ENCODE assay signal across 11 cellular contexts in genomic region chr10:80163741-80164341, GRCh38. TPM values are rescaled to one million over a fixed set of nuclear protein-coding genes. Genes with fewer than 3 reads are reported as not detected.
DNase-seq lines count a peak whose midpoint lies in the region; ATAC-seq, FAIRE-seq and TF ChIP-seq lines count a peak whose summit lies in the region.
"Had no signal": no experiment of that assay in that cellular context is flagged by ENCODE, and none has a peak within 500 bp of the region (broad histone marks: within the 10 kb centered on the region; RNA-seq: fewer than 3 reads in every experiment).

No MANE protein-coding gene starts in this region.

- intact Hi-C loops in colonic mucosa (cut with DNase I) = loop anchor here (5.0 kb wide), 1 partner anchor 38 kb away; no protein-coding TSS in a partner anchor

- H3K36me3 ChIP-seq in colonic mucosa = peaks cover 15% of the 10 kb centered on the region

- POLR2A ChIA-PET in A549 (lab: Yijun Ruan, JAX) = interaction anchor here (1.2 kb wide), 1 partner anchor 44 kb away, joined by 3 read pairs; no protein-coding TSS in a partner anchor

- H3K4me2 ChIP-seq in A549 = peak overlapping the region; percentile 49

- peak in 1 of 2 experiments; percentile 30 for DNase-seq in A549 (ENCODE audit: low read depth in 1 of 2, low spot score in 1 of 2)
- peak; percentile 74 for DNase-seq in HS-5 (ENCODE audit: low read depth)
- DNase-seq in colonic mucosa = peak; percentile 70
- peak; percentile 47 for DNase-seq in myocyte (ENCODE audit: low read depth)
- DNase-seq in GM20000 (ENCODE audit: low spot score) = no peak
- no peak for DNase-seq in T-helper 1 cell
- no peak for DNase-seq in epidermal melanocyte (ENCODE audit: insufficient read length, low spot score)
- no peak for DNase-seq in CD1c-positive myeloid dendritic cell (ENCODE audit: extremely low spot score)
- DNase-seq: hypothalamus, NCI-H1105 had no signal

- TF ChIP-seq CTCF in A549 (IDR thresholded peaks at IDR 0.05) (no peak), colonic mucosa (IDR thresholded peaks at IDR 0.05) (no peak), GM20000 (IDR thresholded peaks at IDR 0.05; ENCODE audit: extremely low read depth, missing control alignments) (no peak)

- peak overlapping the region in 1 of 2 donors; percentile 9 for H3K9ac ChIP-seq in colonic mucosa (ENCODE audit: low read depth in 2 of 2, low read length in 2 of 2)

- TF ChIP-seq RAD21 in A549 (conservative IDR thresholded peaks at IDR 0.05 in 1 of 2, IDR thresholded peaks at IDR 0.05 in 1 of 2) = no peak

- CTCF ChIA-PET in A549 (lab: Yijun Ruan, JAX) = interaction anchor here (1.3 to 1.6 kb wide), 2 partner anchors 21 to 59 kb away, joined by 3 to 4 read pairs; no protein-coding TSS in a partner anchor

- no peaks in the 10 kb centered on the region for H3K9me3 ChIP-seq in A549
- H3K9me3 ChIP-seq in colonic mucosa = no peaks in the 10 kb centered on the region

- H3K27ac ChIP-seq in A549 = peak overlapping the region in 1 of 2 experiments; percentile 66; a peak in 3 of 6 replicates
- H3K27ac ChIP-seq in colonic mucosa = peak overlapping the region; percentile 9

- H3K27me3 ChIP-seq in colonic mucosa = no peaks in the 10 kb centered on the region

- TF ChIP-seq POLR2A in A549 (IDR thresholded peaks at IDR 0.05; ENCODE audit: low read length) = no peak

- WGBS in A549 (ENCODE audit: missing lambda C conversion rate) = 40% methylated on average over 7 of the region's 8 CpGs

- no peak for TF ChIP-seq EP300 in A549 (IDR thresholded peaks at IDR 0.05)

- no peak for FAIRE-seq in A549 (lab: Jason Lieb, UNC)

- no peak overlapping the region for H3K4me3 ChIP-seq in A549
- no peak overlapping the region for H3K4me3 ChIP-seq in colonic mucosa

- ATAC-seq in A549 = peak in 1 of 2 experiments; percentile 16; a peak in 2 of 6 replicates

- H3K4me1 ChIP-seq in A549 = peaks cover 34% of the 10 kb centered on the region
- H3K4me1 ChIP-seq in colonic mucosa = peaks cover 13% of the 10 kb centered on the region

TF ChIP-seq in A549, 52 proteins besides CTCF, POLR2A, EP300 and RAD21:
- TF ChIP-seq MAX (IDR thresholded peaks at IDR 0.05) (no peak), GATA3 (IDR thresholded peaks at IDR 0.05; ENCODE audit: borderline replicate concordance) (peak; percentile 32; the same call in 1 of the 2 replicates), ZSCAN20 (CRISPR knock-in tag; IDR thresholded peaks at IDR 0.05) (no peak), FOSL2 (IDR thresholded peaks at IDR 0.05) (no peak), FOSL2 (CRISPR knock-in tag; IDR thresholded peaks at IDR 0.05) (no peak)

RNA-seq across cellular contexts. Expression of gene PLAC9, which starts 31.3 kb away (rescaled TPM):
- polyA plus RNA-seq in A549 (2011; rRNA removed) = not detected in 2 replicates
- polyA plus RNA-seq in A549 (2012; cell fraction: cytosol; rRNA removed) = 0.05 and 0.07 TPM in 2 replicates
- 0.07 TPM in 1 of 2 replicates, not detected in the other for polyA plus RNA-seq in A549 (2012; cell fraction: nucleus; rRNA removed)
- not detected in 3 replicates for polyA plus RNA-seq in A549 (2017; fragmentation: RNase III; extraction: RNeasy Plus Mini Kit Qiagen cat#74134 plus additional on column Dnase treatment)
- not detected in 2 replicates for polyA minus RNA-seq in A549 (2011; rRNA and poly(A)+ RNA removed)
- total RNA-seq in colonic mucosa = 1 to 10 TPM; 3.9 to 6.0 TPM
- 0.43 TPM in 1 of 2 replicates, not detected in the other for total RNA-seq in myocyte
- polyA plus RNA-seq in myocyte (2012) = 16.3 TPM
- total RNA-seq: T-helper 2 cell treated with Interferon-gamma antibody and Interleukin-4, amounts not matched to agents 100 ng/mL and 5 ng/mL, for 36 hours had no signal

RNA-seq across cellular contexts. Expression of gene ANXA11, which starts 41.5 kb away (rescaled TPM):
- polyA plus RNA-seq in A549 (2011; rRNA removed) (92.6 and 123 TPM in 2 replicates), A549 (2017; fragmentation: RNase III; extraction: RNeasy Plus Mini Kit Qiagen cat#74134 plus additional on column Dnase treatment) (117 to 121 TPM (median 119 TPM) in 3 replicates)
- polyA plus RNA-seq in A549 (2012; cell fraction: cytosol; rRNA removed) = 98.4 and 119 TPM in 2 replicates
- polyA plus RNA-seq in A549 (2012; cell fraction: nucleus; rRNA removed) = 109 and 134 TPM in 2 replicates
- 78.8 and 93.8 TPM in 2 replicates for polyA minus RNA-seq in A549 (2011; rRNA and poly(A)+ RNA removed)
- total RNA-seq in colonic mucosa (100 to 1,000 TPM; 271 to 353 TPM), myocyte (219 and 266 TPM in 2 replicates)
- 136 TPM for polyA plus RNA-seq in myocyte (2012)

Comparison
In these comparisons a context has a peak if more than half of its experiments do, and no peak if none do; other contexts are left out.
1. DNase-seq: peak in HS-5 (single experiment), colonic mucosa (single experiment) and myocyte (single experiment); none in GM20000 (single experiment), T-helper 1 cell (0 of 5), epidermal melanocyte (single experiment) and CD1c-positive myeloid dendritic cell (single experiment).